In genomic region chr6:30599625-30600324, GRCh38 we compare ENCODE assay signal across 16 cellular contexts. TPM values are rescaled to one million over a fixed set of nuclear protein-coding genes. Genes with fewer than 3 reads are reported as not detected.
DNase-seq lines count a peak whose midpoint lies in the region; ATAC-seq and TF ChIP-seq lines count a peak whose summit lies in the region.
"Had no signal": no experiment of that assay in that cellular context is flagged by ENCODE, and none has a peak within 500 bp of the region (broad histone marks: within the 10 kb centered on the region; RNA-seq: fewer than 3 reads in every experiment).

No MANE protein-coding gene starts in this region.

- peaks cover 17% of the 10 kb centered on the region for H3K79me1 ChIP-seq in mesenchymal stem cell (replicated peaks; ENCODE audit: low read length, poor library complexity, severe bottlenecking)

- no peaks in the 10 kb centered on the region for H3K27me3 ChIP-seq in mesenchymal stem cell (ENCODE audit: control insufficient read depth in 1 of 2, insufficient read depth in 1 of 2, low read length in 2 of 2)
- H3K27me3 ChIP-seq: heart right ventricle, SJCRH30 had no signal

- no peaks in the 10 kb centered on the region for H3K4me1 ChIP-seq in mesenchymal stem cell (ENCODE audit: control insufficient read depth, insufficient read depth, low read depth, low read length)
- H3K4me1 ChIP-seq: SJCRH30 had no signal

- H2AFZ ChIP-seq in mesenchymal stem cell (ENCODE audit: low read depth, low read length): no peak overlapping the region

- H2BK12ac ChIP-seq in mesenchymal stem cell (ENCODE audit: low read length in 2 of 2): no peak overlapping the region

- no peak overlapping the region for H3K27ac ChIP-seq in mesenchymal stem cell (ENCODE audit: low read length, poor library complexity, severe bottlenecking)
- H3K27ac ChIP-seq: SJCRH30 had no signal

- H3K4me3 Mint-ChIP-seq in natural killer cell (no peak overlapping the region), WTC11 (no peak overlapping the region)
- H3K4me3 Mint-ChIP-seq in natural killer cell treated with Interleukin-12 subunit alpha and Interleukin-12 subunit beta and Interleukin-15 and Interleukin-18, amount 100 ng/mL, for 72 hours: no peak overlapping the region
- H3K4me3 Mint-ChIP-seq: activated naive CD4-positive, alpha-beta T cell treated with anti-CD3 and anti-CD28 coated beads, Interleukin-2, amount 50 U/mL, for 24 hours had no signal

- H3K36me3 ChIP-seq in mesenchymal stem cell (ENCODE audit: control insufficient read depth in 1 of 2, insufficient read depth in 2 of 2, low read depth in 1 of 2, low read length in 2 of 2): peaks cover 48 to 56% of the 10 kb centered on the region in 2 experiments

- H3K4me1 Mint-ChIP-seq in natural killer cell: peaks cover 37 to 40% of the 10 kb centered on the region in 2 donors
- H3K4me1 Mint-ChIP-seq in natural killer cell treated with Interleukin-12 subunit alpha and Interleukin-12 subunit beta and Interleukin-15 and Interleukin-18, amount 100 ng/mL, for 72 hours (ENCODE audit: low read depth in 2 of 2): peaks cover 33 to 35% of the 10 kb centered on the region in 2 donors
- no peaks in the 10 kb centered on the region for H3K4me1 Mint-ChIP-seq in WTC11

- H4K8ac ChIP-seq in mesenchymal stem cell (ENCODE audit: low read length): no peak overlapping the region

- intact Hi-C loops in natural killer cell (cut with micrococcal nuclease): no loop called here

- no peak overlapping the region for H2BK15ac ChIP-seq in mesenchymal stem cell (ENCODE audit: low read depth, poor library complexity, severe bottlenecking)

- H3K14ac ChIP-seq in mesenchymal stem cell (ENCODE audit: low read length in 2 of 2): no peak overlapping the region

- CTCF ChIA-PET in WTC11 (lab: Charles Lee): interaction anchor here (1.6 to 3.2 kb wide), 2 partner anchors 118 to 146 kb away, joined by 3 to 28 read pairs (median 5); no protein-coding TSS in a partner anchor

- H4K91ac ChIP-seq in mesenchymal stem cell (ENCODE audit: low read length): no peak overlapping the region

- H3K9me3 ChIP-seq in mesenchymal stem cell (ENCODE audit: control insufficient read depth, low read length): no peaks in the 10 kb centered on the region
- H3K9me3 ChIP-seq: heart right ventricle, SJCRH30 had no signal

- DNase-seq in natural killer cell (no peak), WTC11 (ENCODE audit: low spot score) (no peak), left lobe of liver (ENCODE audit: low spot score) (no peak), mesenchymal stem cell (no peak), inferior parietal cortex (ENCODE audit: extremely low spot score) (no peak), hepatic stellate cell (ENCODE audit: low spot score) (no peak)
- no peak for DNase-seq in natural killer cell treated with Interleukin-12 subunit alpha and Interleukin-12 subunit beta and Interleukin-15 and Interleukin-18, amount 100 ng/mL, for 72 hours (ENCODE audit: low spot score)
- DNase-seq: activated CD4-positive, alpha-beta T cell treated with anti-CD3 and anti-CD28 coated beads for 48 hours; IMR-90; NCI-H187; NCI-H446 treated with DMSO at 0.1 percent for 48 hours; SJCRH30; stimulated activated CD4-positive, alpha-beta T cell treated with anti-CD3 and anti-CD28 coated beads, Interleukin-15, amount 100 ng/mL, for 24 hours had no signal

- no peak overlapping the region for H3K4ac ChIP-seq in mesenchymal stem cell (ENCODE audit: low read depth in 1 of 2, low read length in 2 of 2)

- H2AK5ac ChIP-seq in mesenchymal stem cell (ENCODE audit: low read length, severe bottlenecking): no peak overlapping the region

- peaks cover 21% of the 10 kb centered on the region for H3K36me3 Mint-ChIP-seq in natural killer cell
- H3K36me3 Mint-ChIP-seq in natural killer cell treated with Interleukin-12 subunit alpha and Interleukin-12 subunit beta and Interleukin-15 and Interleukin-18, amount 100 ng/mL, for 72 hours: peaks cover 21% of the 10 kb centered on the region
- peaks cover 46% of the 10 kb centered on the region for H3K36me3 Mint-ChIP-seq in WTC11

- peak overlapping the region; percentile 70 to 73 for H3K27ac Mint-ChIP-seq in natural killer cell
- H3K27ac Mint-ChIP-seq in natural killer cell treated with Interleukin-12 subunit alpha and Interleukin-12 subunit beta and Interleukin-15 and Interleukin-18, amount 100 ng/mL, for 72 hours: no peak overlapping the region
- H3K27ac Mint-ChIP-seq in WTC11: peak overlapping the region; percentile 87; the same call in 1 of the 2 replicates
- H3K27ac Mint-ChIP-seq: activated naive CD4-positive, alpha-beta T cell treated with anti-CD3 and anti-CD28 coated beads, Interleukin-2, amount 50 U/mL, for 24 hours had no signal

- no peak overlapping the region for H3K4me2 ChIP-seq in mesenchymal stem cell (ENCODE audit: low read length, poor library complexity, severe bottlenecking)

- H2BK5ac ChIP-seq in mesenchymal stem cell (ENCODE audit: low read depth, low read length, poor library complexity, severe bottlenecking): no peak overlapping the region

- WGBS in mesenchymal stem cell: 97% methylated on average over 12 of the region's 13 CpGs

- POLR2A ChIA-PET in WTC11 (lab: Charles Lee): interaction anchor here (0.6 to 1.3 kb wide), 6 partner anchors 11 to 331 kb away, joined by 3 to 6 read pairs (median 4); partner anchors contain the start of gene ABCF1

- H3K23ac ChIP-seq in mesenchymal stem cell (ENCODE audit: low read length in 2 of 2): no peak overlapping the region

- no peak overlapping the region for H2BK120ac ChIP-seq in mesenchymal stem cell (ENCODE audit: low read depth, low read length)

- H3K27me3 Mint-ChIP-seq in natural killer cell (ENCODE audit: low read depth in 2 of 2) (no peaks in the 10 kb centered on the region), WTC11 (ENCODE audit: low read depth) (no peaks in the 10 kb centered on the region)
- no peaks in the 10 kb centered on the region for H3K27me3 Mint-ChIP-seq in natural killer cell treated with Interleukin-12 subunit alpha and Interleukin-12 subunit beta and Interleukin-15 and Interleukin-18, amount 100 ng/mL, for 72 hours
- H3K27me3 Mint-ChIP-seq: activated naive CD4-positive, alpha-beta T cell treated with anti-CD3 and anti-CD28 coated beads, Interleukin-2, amount 50 U/mL, for 24 hours had no signal

- H3K18ac ChIP-seq in mesenchymal stem cell (ENCODE audit: low read depth in 1 of 2, low read length in 2 of 2): no peak overlapping the region

- H3K4me3 ChIP-seq in mesenchymal stem cell (ENCODE audit: insufficient read depth in 1 of 2, low read depth in 1 of 2, low read length in 2 of 2): no peak overlapping the region
- H3K4me3 ChIP-seq: heart right ventricle, SJCRH30 had no signal

- no peaks in the 10 kb centered on the region for H3K9me3 Mint-ChIP-seq in natural killer cell
- H3K9me3 Mint-ChIP-seq in natural killer cell treated with Interleukin-12 subunit alpha and Interleukin-12 subunit beta and Interleukin-15 and Interleukin-18, amount 100 ng/mL, for 72 hours: no peaks in the 10 kb centered on the region
- H3K9me3 Mint-ChIP-seq in WTC11: no peaks in the 10 kb centered on the region
- H3K9me3 Mint-ChIP-seq: activated naive CD4-positive, alpha-beta T cell treated with anti-CD3 and anti-CD28 coated beads, Interleukin-2, amount 50 U/mL, for 24 hours had no signal

- no peak for TF ChIP-seq CTCF in natural killer cell (IDR thresholded peaks at IDR 0.05)
- TF ChIP-seq CTCF in WTC11 (IDR thresholded peaks at IDR 0.05): no peak

- ATAC-seq in natural killer cell (no peak), WTC11 (no peak), left lobe of liver (peak; percentile 5), HG02884 (IDR thresholded peaks at IDR 0.05; ENCODE audit: unreplicated experiment) (no peak)
- no peak for ATAC-seq in natural killer cell treated with Interleukin-12 subunit alpha and Interleukin-12 subunit beta and Interleukin-15 and Interleukin-18, amount 100 ng/mL, for 72 hours

- H3K9ac ChIP-seq in mesenchymal stem cell (ENCODE audit: low read length): no peak overlapping the region

RNA-seq across cellular contexts. Expression of gene PPP1R10, which starts 17.3 kb away (rescaled TPM):
- 100 to 1,000 TPM; 151 to 222 (median 174) TPM for total RNA-seq in natural killer cell
- 100 to 1,000 TPM in 1 of 2 donors, 10 to 100 TPM in 1; 97.9 to 119 TPM for total RNA-seq in natural killer cell treated with Interleukin-12 subunit alpha and Interleukin-12 subunit beta and Interleukin-15 and Interleukin-18, amount 100 ng/mL, for 72 hours
- total RNA-seq in WTC11 (2021): 83.1 to 90.5 TPM (median 85.5 TPM) in 3 replicates
- total RNA-seq in left lobe of liver: 49.8 TPM
- polyA plus RNA-seq in mesenchymal stem cell (2013, experiment 1 of 2): 55.9 TPM
- polyA plus RNA-seq in mesenchymal stem cell (2013, experiment 2 of 2): 52.8 TPM

RNA-seq across cellular contexts. Expression of gene MRPS18B, which starts 17.9 kb away (rescaled TPM):
- total RNA-seq in natural killer cell (10 to 100 TPM; 14.2 to 19.9 (median 16.6) TPM), WTC11 (2021) (56.4 to 67.8 TPM (median 57.6 TPM) in 3 replicates), left lobe of liver (53.3 TPM)
- 10 to 100 TPM; 43.9 to 58.4 TPM for total RNA-seq in natural killer cell treated with Interleukin-12 subunit alpha and Interleukin-12 subunit beta and Interleukin-15 and Interleukin-18, amount 100 ng/mL, for 72 hours
- 38.7 TPM for polyA plus RNA-seq in mesenchymal stem cell (2013, experiment 1 of 2)
- 39.7 TPM for polyA plus RNA-seq in mesenchymal stem cell (2013, experiment 2 of 2)

RNA-seq across cellular contexts. Expression of gene ATAT1, which starts 26.9 kb away (rescaled TPM):
- total RNA-seq in natural killer cell: 10 to 100 TPM in 1 of 3 donors, 1 to 10 TPM in 2; 8.1 to 10.8 (median 8.9) TPM
- total RNA-seq in natural killer cell treated with Interleukin-12 subunit alpha and Interleukin-12 subunit beta and Interleukin-15 and Interleukin-18, amount 100 ng/mL, for 72 hours: 10 to 100 TPM in 1 of 2 donors, 1 to 10 TPM in 1; 7.3 to 15.8 TPM
- 19.3 to 21.7 TPM (median 20.3 TPM) in 3 replicates for total RNA-seq in WTC11 (2021)
- total RNA-seq in left lobe of liver: 5.1 TPM
- polyA plus RNA-seq in mesenchymal stem cell (2013, experiment 1 of 2): 14.3 TPM
- 13.5 TPM for polyA plus RNA-seq in mesenchymal stem cell (2013, experiment 2 of 2)

RNA-seq across cellular contexts. Expression of gene ABCF1, which starts 28.5 kb away (rescaled TPM):
- 100 to 1,000 TPM in 2 of 3 donors, 10 to 100 TPM in 1; 91.4 to 138 (median 138) TPM for total RNA-seq in natural killer cell
- total RNA-seq in natural killer cell treated with Interleukin-12 subunit alpha and Interleukin-12 subunit beta and Interleukin-15 and Interleukin-18, amount 100 ng/mL, for 72 hours: 100 to 1,000 TPM in 1 of 2 donors, 10 to 100 TPM in 1; 94.8 to 122 TPM
- 98.7 to 102 TPM (median 101 TPM) in 3 replicates for total RNA-seq in WTC11 (2021)
- 24.4 TPM for total RNA-seq in left lobe of liver
- 50.0 TPM for polyA plus RNA-seq in mesenchymal stem cell (2013, experiment 1 of 2)
- 49.7 TPM for polyA plus RNA-seq in mesenchymal stem cell (2013, experiment 2 of 2)

RNA-seq across cellular contexts. Expression of gene PRR3, which starts 42.7 kb away (rescaled TPM):
- total RNA-seq in natural killer cell (10 to 100 TPM in 2 of 3 donors, 1 to 10 TPM in 1; 9.5 to 14.8 (median 13.9) TPM), WTC11 (2021) (10.1 to 13.1 TPM (median 10.8 TPM) in 3 replicates), left lobe of liver (2.3 TPM)
- 10 to 100 TPM; 13.0 to 23.8 TPM for total RNA-seq in natural killer cell treated with Interleukin-12 subunit alpha and Interleukin-12 subunit beta and Interleukin-15 and Interleukin-18, amount 100 ng/mL, for 72 hours
- polyA plus RNA-seq in mesenchymal stem cell (2013, experiment 1 of 2): 14.0 TPM
- 13.0 TPM for polyA plus RNA-seq in mesenchymal stem cell (2013, experiment 2 of 2)

Comparison
In these comparisons a context has a peak if more than half of its experiments do, and no peak if none do; other contexts are left out.
1. H3K27ac Mint-ChIP-seq: peak in natural killer cell (2 of 2) and WTC11 (single experiment); none in natural killer cell treated with Interleukin-12 subunit alpha and Interleukin-12 subunit beta and Interleukin-15 and Interleukin-18, amount 100 ng/mL, for 72 hours (0 of 2).